Comparison of ENCODE assay signal across 19 cellular contexts in the genomic region with DNA sequence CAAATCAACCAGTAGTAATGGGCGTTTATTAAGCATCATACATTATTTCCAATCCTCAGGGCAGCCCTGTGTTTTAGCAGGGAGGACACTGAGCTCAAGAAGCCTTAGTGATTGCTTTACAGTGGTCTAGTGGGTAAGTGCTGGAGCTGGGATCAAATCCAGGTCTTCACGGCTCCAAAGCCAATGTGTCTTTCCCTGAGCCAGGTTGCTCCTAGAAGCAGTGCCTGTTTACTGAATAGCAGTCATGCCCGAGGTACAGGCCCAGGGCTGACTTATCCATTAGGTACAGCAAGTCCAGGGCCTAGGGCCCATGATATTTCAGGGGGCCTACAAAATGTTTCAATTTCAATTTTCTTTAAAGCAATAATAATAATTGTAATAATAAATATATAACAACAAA. TPM values are rescaled to one million over a fixed set of nuclear protein-coding genes. Genes with fewer than 3 reads are reported as not detected.
DNase-seq lines count a peak whose midpoint lies in the region; ATAC-seq and TF ChIP-seq lines count a peak whose summit lies in the region.
"Had no signal": no experiment of that assay in that cellular context is flagged by ENCODE, and none has a peak within 500 bp of the region (broad histone marks: within the 10 kb centered on the region; RNA-seq: fewer than 3 reads in every experiment).

No MANE protein-coding gene starts in this region.

- H3K9ac ChIP-seq in SK-N-SH, result no peak overlapping the region
- H3K9ac ChIP-seq: KMS-11 had no signal

- no peak for ATAC-seq in CD4-positive, alpha-beta T cell (ENCODE audit: poor library complexity)
- ATAC-seq in gastroesophageal sphincter, result peak; percentile 39
- no peak for ATAC-seq in naive thymus-derived CD8-positive, alpha-beta T cell
- ATAC-seq in WTC11, result no peak
- no peak for ATAC-seq in HG03469 (IDR thresholded peaks at IDR 0.05; ENCODE audit: unreplicated experiment)
- ATAC-seq: effector memory CD8-positive, alpha-beta T cell had no signal

- CTCF ChIA-PET in CD4-positive, alpha-beta T cell (lab: Charles Lee), result no interaction called here
- CTCF ChIA-PET in WTC11 (lab: Charles Lee), result interaction anchor here (1.5 kb wide), 1 partner anchor 74 kb away, joined by 5 read pairs; no protein-coding TSS in a partner anchor
- CTCF ChIA-PET in SK-N-SH (lab: Yijun Ruan, JAX), result interaction anchor here (0.6 to 1.2 kb wide), 3 partner anchors 69 to 111 kb away, joined by 3 read pairs; no protein-coding TSS in a partner anchor

- no peaks in the 10 kb centered on the region for H3K9me3 Mint-ChIP-seq in CD4-positive, alpha-beta T cell
- H3K9me3 Mint-ChIP-seq in naive thymus-derived CD8-positive, alpha-beta T cell, result no peaks in the 10 kb centered on the region
- H3K9me3 Mint-ChIP-seq in WTC11, result no peaks in the 10 kb centered on the region
- H3K9me3 Mint-ChIP-seq: central memory CD8-positive, alpha-beta T cell; effector memory CD8-positive, alpha-beta T cell had no signal

- H3K4me3 ChIP-seq in gastroesophageal sphincter, result no peak overlapping the region
- H3K4me3 ChIP-seq in SK-N-SH (ENCODE audit: low read depth in 2 of 2, low read length in 1 of 2), result no peak overlapping the region
- H3K4me3 ChIP-seq: SJSA1, transverse colon had no signal

- no peaks in the 10 kb centered on the region for H4K20me1 ChIP-seq in SK-N-SH (ENCODE audit: insufficient read depth)

- H3K9me3 ChIP-seq in CD4-positive, alpha-beta T cell (ENCODE audit: control insufficient read depth, low read length), result no peaks in the 10 kb centered on the region
- no peaks in the 10 kb centered on the region for H3K9me3 ChIP-seq in gastroesophageal sphincter
- H3K9me3 ChIP-seq in SK-N-SH, result no peaks in the 10 kb centered on the region
- H3K9me3 ChIP-seq: SJSA1, transverse colon had no signal

- H2AFZ ChIP-seq in SK-N-SH (ENCODE audit: low read depth), result no peak overlapping the region

- no peaks in the 10 kb centered on the region for H3K9me2 ChIP-seq in SK-N-SH

- no peak for TF ChIP-seq RAD21 in SK-N-SH (IDR thresholded peaks at IDR 0.05; ENCODE audit: low read length)

- intact Hi-C loops in CD4-positive, alpha-beta T cell (cut with DNase I, micrococcal nuclease), result no loop called here

- H3K36me3 Mint-ChIP-seq in CD4-positive, alpha-beta T cell (ENCODE audit: low read depth), result no peaks in the 10 kb centered on the region
- no peaks in the 10 kb centered on the region for H3K36me3 Mint-ChIP-seq in naive thymus-derived CD8-positive, alpha-beta T cell
- no peaks in the 10 kb centered on the region for H3K36me3 Mint-ChIP-seq in WTC11

- H3K27ac ChIP-seq in CD4-positive, alpha-beta T cell (ENCODE audit: low read depth, low read length), result peak overlapping the region; percentile 23
- H3K27ac ChIP-seq in gastroesophageal sphincter, result peak overlapping the region; percentile 12 to 52 (median 19)
- H3K27ac ChIP-seq in SK-N-SH (ENCODE audit: low read depth in 2 of 2, low read length in 1 of 2), result no peak overlapping the region
- H3K27ac ChIP-seq: KMS-11, SJSA1 had no signal

- H3K4me2 ChIP-seq in SK-N-SH, result no peak overlapping the region
- H3K4me2 ChIP-seq: KMS-11 had no signal

- no peaks in the 10 kb centered on the region for H3K79me2 ChIP-seq in SK-N-SH (ENCODE audit: insufficient read depth)

- POLR2A ChIA-PET in CD4-positive, alpha-beta T cell (lab: Charles Lee), result interaction anchor here (1.4 to 1.7 kb wide), 2 partner anchors 8 to 11 kb away, joined by 5 to 9 read pairs; no protein-coding TSS in a partner anchor
- POLR2A ChIA-PET in naive thymus-derived CD8-positive, alpha-beta T cell (lab: Charles Lee), result interaction anchor here (0.6 kb wide), 1 partner anchor 74 kb away, joined by 4 read pairs; no protein-coding TSS in a partner anchor
- POLR2A ChIA-PET in WTC11 (lab: Charles Lee), result no interaction called here
- POLR2A ChIA-PET in SK-N-SH (lab: Yijun Ruan, JAX), result no interaction called here

- no peaks in the 10 kb centered on the region for H3F3A ChIP-seq in SK-N-SH (replicated peaks; ENCODE audit: insufficient read depth)

- no peak for TF ChIP-seq CTCF in CD4-positive, alpha-beta T cell (IDR thresholded peaks at IDR 0.05)
- no peak for TF ChIP-seq CTCF in gastroesophageal sphincter (IDR thresholded peaks at IDR 0.05)
- no peak for TF ChIP-seq CTCF in WTC11 (IDR thresholded peaks at IDR 0.05)
- no peak for TF ChIP-seq CTCF in SK-N-SH (IDR thresholded peaks at IDR 0.05)

- no peak for TF ChIP-seq POLR2A in gastroesophageal sphincter (IDR thresholded peaks at IDR 0.05)

- H3K27me3 Mint-ChIP-seq in CD4-positive, alpha-beta T cell, result no peaks in the 10 kb centered on the region
- H3K27me3 Mint-ChIP-seq in naive thymus-derived CD8-positive, alpha-beta T cell, result no peaks in the 10 kb centered on the region
- H3K27me3 Mint-ChIP-seq in WTC11 (ENCODE audit: low read depth), result no peaks in the 10 kb centered on the region
- H3K27me3 Mint-ChIP-seq: central memory CD8-positive, alpha-beta T cell had no signal

- H3K4me3 Mint-ChIP-seq in CD4-positive, alpha-beta T cell, result no peak overlapping the region
- peak overlapping the region in 1 of 10 donors; percentile 55 for H3K4me3 Mint-ChIP-seq in naive thymus-derived CD8-positive, alpha-beta T cell
- H3K4me3 Mint-ChIP-seq in WTC11, result no peak overlapping the region
- H3K4me3 Mint-ChIP-seq: central memory CD8-positive, alpha-beta T cell; effector memory CD8-positive, alpha-beta T cell; H9 had no signal

- H3K4me1 ChIP-seq in gastroesophageal sphincter (peaks cover 0 to 11% (median 0%) of the 10 kb centered on the region in 3 donors), SK-N-SH (ENCODE audit: control insufficient read depth in 1 of 2, insufficient read depth in 2 of 2, low read depth in 1 of 2, low read length in 1 of 2) (no peaks in the 10 kb centered on the region)
- H3K4me1 ChIP-seq: SJSA1, transverse colon had no signal

- 32 to 60% methylated on average over 1 to 2 of the region's 3 CpGs for WGBS in gastroesophageal sphincter (ENCODE audit: low coverage in 1 of 2), 2 donors
- 75% methylated on average over 3 of the region's 3 CpGs for WGBS in SK-N-SH (ENCODE audit: low lambda C conversion rate)

- no peaks in the 10 kb centered on the region for H3K36me3 ChIP-seq in gastroesophageal sphincter
- no peaks in the 10 kb centered on the region for H3K36me3 ChIP-seq in SK-N-SH (replicated peaks in 1 of 2; ENCODE audit: control insufficient read depth in 1 of 2, insufficient read depth in 2 of 2, low read length in 1 of 2)
- H3K36me3 ChIP-seq: SJSA1, transverse colon had no signal

- no peak for TF ChIP-seq EP300 in gastroesophageal sphincter (IDR thresholded peaks at IDR 0.05)
- no peak for TF ChIP-seq EP300 in SK-N-SH (IDR thresholded peaks at IDR 0.05; ENCODE audit: borderline replicate concordance in 1 of 2, low read depth in 1 of 2, low read length in 1 of 2)

- DNase-seq in CD4-positive, alpha-beta T cell, result no peak
- peak; percentile 64 for DNase-seq in KG1 (lab: John Stamatoyannopoulos, UW)
- no peak for DNase-seq in naive thymus-derived CD8-positive, alpha-beta T cell
- no peak for DNase-seq in WTC11 (ENCODE audit: low spot score)
- no peak for DNase-seq in HuH-7 (ENCODE audit: low spot score)
- DNase-seq in SK-N-SH, result no peak
- DNase-seq: effector memory CD8-positive, alpha-beta T cell; H9; hypothalamus; kidney glomerular epithelial cell; NCI-H1092; NCI-H526; T1000; transverse colon had no signal

- H3K27ac Mint-ChIP-seq in CD4-positive, alpha-beta T cell, result peak overlapping the region; percentile 92
- H3K27ac Mint-ChIP-seq in naive thymus-derived CD8-positive, alpha-beta T cell, result peak overlapping the region in 9 of 10 donors; percentile 54 to 94 (median 84)
- H3K27ac Mint-ChIP-seq in WTC11, result no peak overlapping the region
- H3K27ac Mint-ChIP-seq: H9 had no signal

- peaks cover 35% of the 10 kb centered on the region for H3K4me1 Mint-ChIP-seq in CD4-positive, alpha-beta T cell (ENCODE audit: low read depth)
- H3K4me1 Mint-ChIP-seq in naive thymus-derived CD8-positive, alpha-beta T cell, result peaks cover 12 to 30% (median 24%) of the 10 kb centered on the region in 4 donors
- H3K4me1 Mint-ChIP-seq in WTC11, result no peaks in the 10 kb centered on the region
- H3K4me1 Mint-ChIP-seq: H9 had no signal

- H3K27me3 ChIP-seq in CD4-positive, alpha-beta T cell (ENCODE audit: control insufficient read depth, insufficient read depth, low read length), result no peaks in the 10 kb centered on the region
- H3K27me3 ChIP-seq in gastroesophageal sphincter (no peaks in the 10 kb centered on the region), SK-N-SH (ENCODE audit: insufficient read depth) (no peaks in the 10 kb centered on the region)
- H3K27me3 ChIP-seq: SJSA1, transverse colon had no signal

TF ChIP-seq in WTC11, 78 proteins besides CTCF, POLR2A, EP300 and RAD21 (continues in another document):
- no peak for TF ChIP-seq ZNF416 (CRISPR knock-in tag; IDR thresholded peaks at IDR 0.05)
- TF ChIP-seq ATF1 (CRISPR knock-in tag; IDR thresholded peaks at IDR 0.05), result no peak
- TF ChIP-seq EMX1 (CRISPR knock-in tag; IDR thresholded peaks at IDR 0.05), result no peak

TF ChIP-seq in SK-N-SH, 30 proteins besides CTCF, POLR2A, EP300 and RAD21:
- TF ChIP-seq FOXJ3 (CRISPR knock-in tag; IDR thresholded peaks at IDR 0.05), result no peak

RNA-seq across cellular contexts. Expression of a gene that starts 9.6 kb away (rescaled TPM):
- total RNA-seq in CD4-positive, alpha-beta T cell, result under 1 TPM; 0.59 to 0.69 TPM
- total RNA-seq in gastroesophageal sphincter, result 10 to 100 TPM in 3 of 4 donors, 1 to 10 TPM in 1; 9.9 to 11.2 (median 10.9) TPM
- total RNA-seq in naive thymus-derived CD8-positive, alpha-beta T cell, result under 1 TPM; 0.08 to 0.16 TPM
- not detected for polyA plus RNA-seq in naive thymus-derived CD8-positive, alpha-beta T cell
- total RNA-seq in WTC11 (2021), result 9.2 to 13.9 TPM (median 10.4 TPM) in 3 replicates
- polyA plus RNA-seq in SK-N-SH (2012; rRNA removed), result 3.8 and 4.5 TPM in 2 replicates
- polyA plus RNA-seq in SK-N-SH (2012; cell fraction: cytosol; rRNA removed), result 2.1 and 3.6 TPM in 2 replicates
- 16.1 and 18.7 TPM in 2 replicates for polyA plus RNA-seq in SK-N-SH (2012; cell fraction: nucleus; rRNA removed)

Comparison
In these comparisons a context has a peak if more than half of its experiments do, and no peak if none do; other contexts are left out.
1. H3K27ac ChIP-seq: peak in CD4-positive, alpha-beta T cell (single experiment) and gastroesophageal sphincter (4 of 4); none in SK-N-SH (0 of 2).
2. POLR2A ChIA-PET loops: an anchor here in CD4-positive, alpha-beta T cell (1.4 to 1.7 kb wide) and naive thymus-derived CD8-positive, alpha-beta T cell (0.6 kb wide); none called in WTC11 and SK-N-SH.